ENCODE assay signal across 15 cellular contexts in the genomic region with DNA sequence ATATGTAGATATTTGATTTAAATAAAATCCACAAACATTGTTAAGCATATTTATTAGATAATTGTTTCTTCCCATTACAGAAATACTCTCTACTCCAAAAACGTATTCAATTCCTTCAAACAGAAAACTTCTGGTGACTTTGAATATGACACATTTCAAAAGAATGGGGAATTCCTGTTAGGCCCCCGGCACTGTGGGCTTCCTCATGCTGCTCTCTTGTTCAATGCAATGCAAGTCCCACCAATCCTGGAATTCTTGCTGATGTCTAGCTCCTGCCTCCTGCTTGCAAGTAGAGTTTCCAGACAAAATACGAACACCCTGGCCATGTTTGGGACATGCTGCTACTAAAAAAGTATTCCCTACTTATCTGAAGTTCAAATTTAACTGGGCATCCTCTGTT.
DNase-seq lines count a peak whose midpoint lies in the region; ATAC-seq and TF ChIP-seq lines count a peak whose summit lies in the region.
"Had no signal": no experiment of that assay in that cellular context is flagged by ENCODE, and none has a peak within 500 bp of the region (broad histone marks: within the 10 kb centered on the region; RNA-seq: fewer than 3 reads in every experiment).

No MANE protein-coding gene starts in this region.

- DNase-seq in BJ (ENCODE audit: low read depth), result peak; percentile 9
- peak; percentile 27 for DNase-seq in HK-2 (ENCODE audit: unreplicated experiment)
- DNase-seq in mesenchymal stem cell, result peak; percentile 43
- no peak for DNase-seq in naive thymus-derived CD4-positive, alpha-beta T cell
- DNase-seq in NCI-H446 treated with DMSO at 0.1 percent for 48 hours (lab: John Stamatoyannopoulos, UW), result no peak
- DNase-seq: activated CD4-positive, alpha-beta T cell treated with anti-CD3 and anti-CD28 coated beads, Interleukin-2, amount 50 U/mL, for 48 hours; NCI-H2029; posterior cingulate gyrus had no signal

- no peak overlapping the region for H2BK5ac ChIP-seq in mesenchymal stem cell (ENCODE audit: low read depth, low read length, poor library complexity, severe bottlenecking)

- peaks cover 0 to 20% (median 3%) of the 10 kb centered on the region in 5 experiments for H3K9me3 Mint-ChIP-seq in brain
- no peaks in the 10 kb centered on the region for H3K9me3 Mint-ChIP-seq in naive thymus-derived CD4-positive, alpha-beta T cell
- H3K9me3 Mint-ChIP-seq: T-helper 2 cell treated with Interferon-gamma antibody and Interleukin-4, amounts not matched to agents 5 μg/mL and 100 μg/mL, for 36 hours had no signal

- H3K27me3 ChIP-seq in BJ (ENCODE audit: control insufficient read depth, insufficient read depth, low read length), result no peaks in the 10 kb centered on the region
- H3K27me3 ChIP-seq in mesenchymal stem cell (ENCODE audit: control insufficient read depth in 1 of 2, insufficient read depth in 1 of 2, low read length in 2 of 2), result peaks cover 0 to 4% of the 10 kb centered on the region in 2 experiments
- no peaks in the 10 kb centered on the region for H3K27me3 ChIP-seq in naive thymus-derived CD4-positive, alpha-beta T cell (ENCODE audit: control insufficient read depth in 2 of 2, insufficient read depth in 2 of 2, low read length in 2 of 2)
- H3K27me3 ChIP-seq: ascending aorta; BLaER1 treated with 17β-estradiol and CSF1 and Interleukin-3, amounts not matched to agents 10 nM and 100 nM; hepatocyte had no signal

- no peak overlapping the region for H2AK5ac ChIP-seq in mesenchymal stem cell (ENCODE audit: low read length, severe bottlenecking)

- no peaks in the 10 kb centered on the region for H3K79me1 ChIP-seq in mesenchymal stem cell (replicated peaks; ENCODE audit: low read length, poor library complexity, severe bottlenecking)

- no peaks in the 10 kb centered on the region for H3K36me3 ChIP-seq in BJ (ENCODE audit: control insufficient read depth, insufficient read depth, low read length)
- H3K36me3 ChIP-seq in mesenchymal stem cell (ENCODE audit: control insufficient read depth in 1 of 2, insufficient read depth in 2 of 2, low read depth in 1 of 2, low read length in 2 of 2), result no peaks in the 10 kb centered on the region
- no peaks in the 10 kb centered on the region for H3K36me3 ChIP-seq in naive thymus-derived CD4-positive, alpha-beta T cell (ENCODE audit: control insufficient read depth in 2 of 3, insufficient read depth in 3 of 3, low read length in 3 of 3)
- H3K36me3 ChIP-seq: ascending aorta; BLaER1 treated with 17β-estradiol and CSF1 and Interleukin-3, amounts not matched to agents 10 nM and 100 nM had no signal

- H3K14ac ChIP-seq in mesenchymal stem cell (ENCODE audit: low read length in 2 of 2), result no peak overlapping the region

- H3K27me3 Mint-ChIP-seq in brain, result no peaks in the 10 kb centered on the region
- peaks cover 7 to 27% (median 17%) of the 10 kb centered on the region in 5 donors for H3K27me3 Mint-ChIP-seq in naive thymus-derived CD4-positive, alpha-beta T cell

- H3K4me3 ChIP-seq in BJ (ENCODE audit: low read depth, low read length) (no peak overlapping the region), mesenchymal stem cell (ENCODE audit: insufficient read depth in 1 of 2, low read depth in 1 of 2, low read length in 2 of 2) (no peak overlapping the region)
- no peak overlapping the region for H3K4me3 ChIP-seq in naive thymus-derived CD4-positive, alpha-beta T cell (ENCODE audit: low read length)
- H3K4me3 ChIP-seq: ascending aorta; BLaER1 treated with 17β-estradiol and CSF1 and Interleukin-3, amounts not matched to agents 10 nM and 100 nM; hepatocyte had no signal

- H3K9ac ChIP-seq in mesenchymal stem cell (ENCODE audit: low read length), result no peak overlapping the region

- CTCF ChIA-PET in BJ (lab: Yijun Ruan, JAX), result no interaction called here
- CTCF ChIA-PET in naive thymus-derived CD4-positive, alpha-beta T cell (lab: Charles Lee), result no interaction called here

- H3K27ac Mint-ChIP-seq in brain, result peak overlapping the region in 4 of 5 experiments; percentile 54 to 92 (median 80)
- H3K27ac Mint-ChIP-seq in naive thymus-derived CD4-positive, alpha-beta T cell, result no peak overlapping the region
- H3K27ac Mint-ChIP-seq: T-helper 2 cell treated with Interferon-gamma antibody and Interleukin-4, amounts not matched to agents 5 μg/mL and 100 μg/mL, for 36 hours had no signal

- POLR2A ChIA-PET in BJ (lab: Charles Lee), result no interaction called here
- POLR2A ChIA-PET in naive thymus-derived CD4-positive, alpha-beta T cell (lab: Charles Lee), result no interaction called here

- H3K4me2 ChIP-seq in mesenchymal stem cell (ENCODE audit: low read length, poor library complexity, severe bottlenecking), result no peak overlapping the region
- H3K4me2 ChIP-seq: BLaER1 treated with 17β-estradiol and CSF1 and Interleukin-3, amounts not matched to agents 10 nM and 100 nM; hepatocyte had no signal

- peaks cover 84% of the 10 kb centered on the region for H3K4me1 Mint-ChIP-seq in brain
- H3K4me1 Mint-ChIP-seq in naive thymus-derived CD4-positive, alpha-beta T cell, result peaks cover 0 to 4% (median 0%) of the 10 kb centered on the region in 7 donors

- no peak for ATAC-seq in naive thymus-derived CD4-positive, alpha-beta T cell
- no peak for ATAC-seq in GM19455 (IDR thresholded peaks at IDR 0.05; ENCODE audit: unreplicated experiment)
- ATAC-seq in SK-N-SH treated with all-trans-retinoic acid at 6 μM for 48 hours, result no peak

- H3K36me3 Mint-ChIP-seq in brain, result peaks cover 3% of the 10 kb centered on the region
- no peaks in the 10 kb centered on the region for H3K36me3 Mint-ChIP-seq in naive thymus-derived CD4-positive, alpha-beta T cell

- no peak overlapping the region for H3K18ac ChIP-seq in mesenchymal stem cell (ENCODE audit: low read depth in 1 of 2, low read length in 2 of 2)

- no peak for TF ChIP-seq CTCF in BJ (IDR thresholded peaks at IDR 0.05; ENCODE audit: insufficient read depth, low read depth, low read length)
- TF ChIP-seq CTCF in brain (conservative IDR thresholded peaks at IDR 0.05), result no peak

- H3K9me3 ChIP-seq in mesenchymal stem cell (ENCODE audit: control insufficient read depth, low read length), result no peaks in the 10 kb centered on the region
- H3K9me3 ChIP-seq in naive thymus-derived CD4-positive, alpha-beta T cell (ENCODE audit: control insufficient read depth in 2 of 3, low read length in 3 of 3), result no peaks in the 10 kb centered on the region
- H3K9me3 ChIP-seq: ascending aorta; BLaER1 treated with 17β-estradiol and CSF1 and Interleukin-3, amounts not matched to agents 10 nM and 100 nM had no signal

- H3K4me3 Mint-ChIP-seq in brain, result peak overlapping the region in 1 of 5 experiments; percentile 1
- no peak overlapping the region for H3K4me3 Mint-ChIP-seq in naive thymus-derived CD4-positive, alpha-beta T cell
- H3K4me3 Mint-ChIP-seq: T-helper 2 cell treated with Interferon-gamma antibody and Interleukin-4, amounts not matched to agents 5 μg/mL and 100 μg/mL, for 36 hours had no signal

- no peak overlapping the region for H3K23ac ChIP-seq in mesenchymal stem cell (ENCODE audit: low read length in 2 of 2)

- H3K27ac ChIP-seq in mesenchymal stem cell (ENCODE audit: low read length, poor library complexity, severe bottlenecking), result peak overlapping the region; percentile 22
- no peak overlapping the region for H3K27ac ChIP-seq in naive thymus-derived CD4-positive, alpha-beta T cell (ENCODE audit: low read depth, low read length)
- H3K27ac ChIP-seq: ascending aorta; BLaER1 treated with 17β-estradiol and CSF1 and Interleukin-3, amounts not matched to agents 10 nM and 100 nM; hepatocyte had no signal

- no peak overlapping the region for H3K4ac ChIP-seq in mesenchymal stem cell (ENCODE audit: low read depth in 1 of 2, low read length in 2 of 2)

- WGBS in mesenchymal stem cell, result 20% methylated on average over 3 of the region's 3 CpGs

- peaks cover 9% of the 10 kb centered on the region for H3K4me1 ChIP-seq in mesenchymal stem cell (ENCODE audit: control insufficient read depth, insufficient read depth, low read depth, low read length)
- no peaks in the 10 kb centered on the region for H3K4me1 ChIP-seq in naive thymus-derived CD4-positive, alpha-beta T cell (ENCODE audit: control insufficient read depth in 2 of 2, insufficient read depth in 2 of 2, low read length in 2 of 2)
- H3K4me1 ChIP-seq: ascending aorta had no signal

- intact Hi-C loops in naive thymus-derived CD4-positive, alpha-beta T cell (cut with micrococcal nuclease), result loop anchor here in 1 of 2 donors (5.0 kb wide), 1 partner anchor 1101 kb away; no protein-coding TSS in a partner anchor

- H4K91ac ChIP-seq in mesenchymal stem cell (ENCODE audit: low read length), result no peak overlapping the region

- no peak overlapping the region for H4K8ac ChIP-seq in mesenchymal stem cell (ENCODE audit: low read length)

- no peak overlapping the region for H2BK120ac ChIP-seq in mesenchymal stem cell (ENCODE audit: low read depth, low read length)

- H2BK12ac ChIP-seq in mesenchymal stem cell (ENCODE audit: low read length in 2 of 2), result no peak overlapping the region

- no peak overlapping the region for H2AFZ ChIP-seq in mesenchymal stem cell (ENCODE audit: low read depth, low read length)
- H2AFZ ChIP-seq: hepatocyte had no signal

- H2BK15ac ChIP-seq in mesenchymal stem cell (ENCODE audit: low read depth, poor library complexity, severe bottlenecking), result no peak overlapping the region

TF ChIP-seq in SK-N-SH treated with all-trans-retinoic acid at 6 μM for 48 hours, 23 proteins besides CTCF, POLR2A, EP300 and RAD21 (continues in another document):
- TF ChIP-seq PPARA (CRISPR knock-in tag; IDR thresholded peaks at IDR 0.05; ENCODE audit: borderline replicate concordance) (no peak), GLIS3 (CRISPR knock-in tag; IDR thresholded peaks at IDR 0.05) (no peak)
- TF ChIP-seq, protein P1, sequence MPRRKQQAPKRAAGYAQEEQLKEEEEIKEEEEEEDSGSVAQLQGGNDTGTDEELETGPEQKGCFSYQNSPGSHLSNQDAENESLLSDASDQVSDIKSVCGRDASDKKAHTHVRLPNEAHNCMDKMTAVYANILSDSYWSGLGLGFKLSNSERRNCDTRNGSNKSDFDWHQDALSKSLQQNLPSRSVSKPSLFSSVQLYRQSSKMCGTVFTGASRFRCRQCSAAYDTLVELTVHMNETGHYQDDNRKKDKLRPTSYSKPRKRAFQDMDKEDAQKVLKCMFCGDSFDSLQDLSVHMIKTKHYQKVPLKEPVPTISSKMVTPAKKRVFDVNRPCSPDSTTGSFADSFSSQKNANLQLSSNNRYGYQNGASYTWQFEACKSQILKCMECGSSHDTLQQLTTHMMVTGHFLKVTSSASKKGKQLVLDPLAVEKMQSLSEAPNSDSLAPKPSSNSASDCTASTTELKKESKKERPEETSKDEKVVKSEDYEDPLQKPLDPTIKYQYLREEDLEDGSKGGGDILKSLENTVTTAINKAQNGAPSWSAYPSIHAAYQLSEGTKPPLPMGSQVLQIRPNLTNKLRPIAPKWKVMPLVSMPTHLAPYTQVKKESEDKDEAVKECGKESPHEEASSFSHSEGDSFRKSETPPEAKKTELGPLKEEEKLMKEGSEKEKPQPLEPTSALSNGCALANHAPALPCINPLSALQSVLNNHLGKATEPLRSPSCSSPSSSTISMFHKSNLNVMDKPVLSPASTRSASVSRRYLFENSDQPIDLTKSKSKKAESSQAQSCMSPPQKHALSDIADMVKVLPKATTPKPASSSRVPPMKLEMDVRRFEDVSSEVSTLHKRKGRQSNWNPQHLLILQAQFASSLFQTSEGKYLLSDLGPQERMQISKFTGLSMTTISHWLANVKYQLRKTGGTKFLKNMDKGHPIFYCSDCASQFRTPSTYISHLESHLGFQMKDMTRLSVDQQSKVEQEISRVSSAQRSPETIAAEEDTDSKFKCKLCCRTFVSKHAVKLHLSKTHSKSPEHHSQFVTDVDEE (CRISPR knock-in tag; IDR thresholded peaks at IDR 0.05), result no peak

Comparison
In these comparisons a context has a peak if more than half of its experiments do, and no peak if none do; other contexts are left out.
1. DNase-seq: peak in BJ (single experiment), HK-2 (single experiment) and mesenchymal stem cell (single experiment); none in naive thymus-derived CD4-positive, alpha-beta T cell (0 of 9) and NCI-H446 treated with DMSO at 0.1 percent for 48 hours (single experiment).
2. H3K27ac Mint-ChIP-seq: peak in brain (4 of 5); none in naive thymus-derived CD4-positive, alpha-beta T cell (0 of 9).